9 cellular contexts compared by ENCODE assay signal in genomic region chr10:71966046-71967004, GRCh38.
DNase-seq lines count a peak whose midpoint lies in the region; ATAC-seq and TF ChIP-seq lines count a peak whose summit lies in the region.
"Had no signal": no experiment of that assay in that cellular context is flagged by ENCODE, and none has a peak within 500 bp of the region (broad histone marks: within the 10 kb centered on the region; RNA-seq: fewer than 3 reads in every experiment).

No MANE protein-coding gene starts in this region.

- CTCF ChIA-PET in HEK293 (lab: Yijun Ruan, JAX), result interaction anchor here (1.1 to 1.9 kb wide), 5 partner anchors 9 to 82 kb away, joined by 3 to 9 read pairs (median 4); no protein-coding TSS in a partner anchor

- peaks cover 9% of the 10 kb centered on the region for H3K4me1 ChIP-seq in HEK293 (ENCODE audit: control insufficient read depth, insufficient read depth, low read length)

- no peaks in the 10 kb centered on the region for H3K9me3 ChIP-seq in HEK293 (ENCODE audit: control insufficient read depth, insufficient read depth, low read depth, low read length)

- H3K27ac ChIP-seq in HEK293 (ENCODE audit: extremely low read depth, low read depth, low read length) (no peak overlapping the region; the same call in 1 of the 2 replicates), layer of hippocampus (ENCODE audit: low read depth, low read length) (peak overlapping the region; percentile 89), substantia nigra (ENCODE audit: low read depth, low read length, poor library complexity, severe bottlenecking) (peak overlapping the region; percentile 97)
- H3K27ac ChIP-seq: HL-60 had no signal

- H3K4me3 ChIP-seq in HEK293 (ENCODE audit: low read depth, low read length), result no peak overlapping the region
- peak overlapping the region; percentile 59 for H3K4me3 ChIP-seq in astrocyte of the cerebellum (ENCODE audit: low read depth, low read length)

- POLR2A ChIA-PET in HEK293 (lab: Yijun Ruan, JAX), result no interaction called here

- H3K27me3 ChIP-seq in layer of hippocampus (ENCODE audit: control insufficient read depth, insufficient read depth, low read length), result peaks cover 2% of the 10 kb centered on the region

- no peaks in the 10 kb centered on the region for H3K36me3 ChIP-seq in HEK293 (ENCODE audit: control insufficient read depth in 2 of 2, insufficient read depth in 1 of 2, low read length in 2 of 2)

- DNase-seq in astrocyte of the cerebellum (ENCODE audit: low read depth) (no peak), substantia nigra (lab: John Stamatoyannopoulos, UW) (peak in 3 of 49 donors; percentile 58 to 59 (median 59)), NCI-H774 (lab: John Stamatoyannopoulos, UW) (no peak), CD1c-positive myeloid dendritic cell (ENCODE audit: extremely low spot score) (no peak)

- no peak for TF ChIP-seq CTCF in HEK293 (tag by site-specific recombination; IDR thresholded peaks at IDR 0.05)
- no peak for TF ChIP-seq CTCF in astrocyte of the cerebellum (IDR thresholded peaks at IDR 0.05; ENCODE audit: low read depth, low read length, missing control alignments)

- in situ Hi-C loops in astrocyte of the cerebellum (cut with HindIII; ENCODE audit: low sequenced_read_pairs), result loop anchor here (5.0 kb wide), 1 partner anchor 69 kb away; no protein-coding TSS in a partner anchor

- no peak for ATAC-seq in HG03460 (IDR thresholded peaks at IDR 0.05; ENCODE audit: unreplicated experiment)
- no peak for ATAC-seq in GM19463 (IDR thresholded peaks at IDR 0.05; ENCODE audit: unreplicated experiment)

TF ChIP-seq in HEK293, 187 proteins besides CTCF, POLR2A, EP300 and RAD21 (continues in another document):
- TF ChIP-seq PATZ1 (tag by site-specific recombination; IDR thresholded peaks at IDR 0.05), result no peak
- TF ChIP-seq ZBTB10 (tag by site-specific recombination; IDR thresholded peaks at IDR 0.05), result no peak
- TF ChIP-seq PRDM10 (tag by site-specific recombination; IDR thresholded peaks at IDR 0.05), result peak; percentile 64
- TF ChIP-seq ZSCAN5A (tag by site-specific recombination; IDR thresholded peaks at IDR 0.05), result no peak
- no peak for TF ChIP-seq ZNF658 (tag by site-specific recombination; IDR thresholded peaks at IDR 0.05)
- TF ChIP-seq ZNF473 (tag by site-specific recombination; IDR thresholded peaks at IDR 0.05), result no peak
- no peak for TF ChIP-seq ZBTB44 (tag by site-specific recombination; IDR thresholded peaks at IDR 0.05)
- TF ChIP-seq ZFHX2 (tag by site-specific recombination; conservative IDR thresholded peaks at IDR 0.05), result peak; percentile 69
- TF ChIP-seq ZNF596 (tag by site-specific recombination; IDR thresholded peaks at IDR 0.05), result no peak
- TF ChIP-seq EGR2 (tag by site-specific recombination; IDR thresholded peaks at IDR 0.05; ENCODE audit: low read depth), result peak; percentile 61
- no peak for TF ChIP-seq ZBTB26 (tag by site-specific recombination; optimal IDR thresholded peaks at IDR 0.05)
- no peak for TF ChIP-seq SCRT1 (tag by site-specific recombination; IDR thresholded peaks at IDR 0.05; ENCODE audit: borderline replicate concordance)
- TF ChIP-seq ZNF10 (tag by site-specific recombination; IDR thresholded peaks at IDR 0.05), result no peak
- TF ChIP-seq ZBTB8A (tag by site-specific recombination; IDR thresholded peaks at IDR 0.05), result no peak
